8 cellular contexts compared by ENCODE assay signal in genomic region chr11:128506999-128507591, GRCh38.
DNase-seq lines count a peak whose midpoint lies in the region; ATAC-seq, FAIRE-seq and TF ChIP-seq lines count a peak whose summit lies in the region.

No MANE protein-coding gene starts in this region.

- H3K27me3 ChIP-seq in astrocyte (ENCODE audit: insufficient read depth, low read length), result no peaks in the 10 kb centered on the region

- no peak overlapping the region for H2AFZ ChIP-seq in astrocyte (ENCODE audit: low read depth, low read length)

- TF ChIP-seq CTCF in astrocyte (IDR thresholded peaks at IDR 0.05; ENCODE audit: insufficient read depth, low read depth, low read length), result no peak

- H4K20me1 ChIP-seq in astrocyte (ENCODE audit: insufficient read depth, low read length), result peaks cover 43% of the 10 kb centered on the region

- H3K4me1 Mint-ChIP-seq in astrocyte (ENCODE audit: low read depth, unreplicated experiment), result peaks cover 80% of the 10 kb centered on the region

- peaks cover 77% of the 10 kb centered on the region for H3K4me1 ChIP-seq in astrocyte (ENCODE audit: insufficient read depth, low read length)

- peak overlapping the region; percentile 47 for H3K4me3 Mint-ChIP-seq in astrocyte (ENCODE audit: unreplicated experiment)

- DNase-seq in NCI-H774 (lab: John Stamatoyannopoulos, UW) (peak; percentile 74), astrocyte (ENCODE audit: low read depth) (peak; percentile 95), iris pigment epithelial cell (ENCODE audit: low read depth) (peak; percentile 94), inferior parietal cortex (ENCODE audit: extremely low spot score) (no peak), KBM-7 (no peak)
- peak; percentile 53 for DNase-seq in stimulated activated CD4-positive, alpha-beta T cell treated with anti-CD3 and anti-CD28 coated beads, Interleukin-4, amount 100 ng/mL, for 1 hour

- in situ Hi-C loops in KBM-7 (cut with MboI; ENCODE audit: low pct_unique_long_range_greater_than_20kb, low sequenced_read_pairs), result no loop called here

- H3K4me2 ChIP-seq in astrocyte (ENCODE audit: low read length), result peak overlapping the region; percentile 82

- H3K27ac Mint-ChIP-seq in astrocyte (ENCODE audit: unreplicated experiment), result peak overlapping the region; percentile 51

- H3K36me3 ChIP-seq in astrocyte (ENCODE audit: insufficient read depth, low read length), result peaks cover 2% of the 10 kb centered on the region

- peak; percentile 71 for FAIRE-seq in astrocyte (lab: Jason Lieb, UNC)

- no peaks in the 10 kb centered on the region for H3K27me3 Mint-ChIP-seq in astrocyte (ENCODE audit: low read depth, unreplicated experiment)

- H3K9me3 Mint-ChIP-seq in astrocyte (ENCODE audit: unreplicated experiment), result no peaks in the 10 kb centered on the region

- ATAC-seq in GM18909 (IDR thresholded peaks at IDR 0.05; ENCODE audit: poor library complexity, unreplicated experiment), result peak; percentile 40
- ATAC-seq in GM19397 (IDR thresholded peaks at IDR 0.05; ENCODE audit: unreplicated experiment), result no peak

- peaks cover 93% of the 10 kb centered on the region for H3K79me2 ChIP-seq in astrocyte (ENCODE audit: insufficient read depth, low read length)

- H3K9me3 ChIP-seq in astrocyte (ENCODE audit: insufficient read depth, low read depth, low read length), result no peaks in the 10 kb centered on the region

- peak overlapping the region; percentile 91 for H3K27ac ChIP-seq in astrocyte (ENCODE audit: low read depth, low read length)

- H3K4me3 ChIP-seq in astrocyte (ENCODE audit: insufficient read depth, low read depth, low read length), result peak overlapping the region; percentile 24

- H3K36me3 Mint-ChIP-seq in astrocyte (ENCODE audit: low read depth, unreplicated experiment), result peaks cover 14% of the 10 kb centered on the region

- H3K9ac ChIP-seq in astrocyte (ENCODE audit: low read length), result peak overlapping the region; percentile 80

Comparison
In these comparisons a context has a peak if more than half of its experiments do, and no peak if none do; other contexts are left out.
1. DNase-seq: peak in NCI-H774 (single experiment), astrocyte (single experiment), iris pigment epithelial cell (single experiment) and stimulated activated CD4-positive, alpha-beta T cell treated with anti-CD3 and anti-CD28 coated beads, Interleukin-4, amount 100 ng/mL, for 1 hour (single experiment); none in inferior parietal cortex (single experiment) and KBM-7 (single experiment).